ENCODE assay signal across 25 cellular contexts in the genomic region with DNA sequence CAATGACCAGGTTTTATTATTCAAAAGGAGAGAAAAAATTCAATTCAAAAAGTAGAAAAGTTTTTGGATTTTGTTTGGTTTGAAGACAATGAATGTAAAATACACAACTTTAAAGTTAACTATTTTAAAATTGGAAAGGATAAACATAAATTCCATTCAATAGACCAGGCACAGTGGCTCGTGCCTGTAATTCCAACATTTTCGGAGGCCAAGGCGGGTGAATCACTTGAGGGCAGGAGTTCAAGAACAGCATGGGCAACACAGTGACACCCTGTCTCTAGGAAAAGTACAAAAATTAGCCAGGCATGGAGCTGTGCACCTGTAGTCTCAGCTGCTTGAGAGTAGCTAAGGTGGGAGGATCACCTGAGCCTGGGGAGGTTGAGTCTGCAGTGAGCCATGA. TPM values are rescaled to one million over a fixed set of nuclear protein-coding genes. Genes with fewer than 3 reads are reported as not detected.
"Had no signal": no experiment of that assay in that cellular context is flagged by ENCODE, and none has a peak within 500 bp of the region (broad histone marks: within the 10 kb centered on the region; RNA-seq: fewer than 3 reads in every experiment).

No MANE protein-coding gene starts in this region.

- H3K4me3 Mint-ChIP-seq: effector memory CD8-positive, alpha-beta T cell; naive thymus-derived CD8-positive, alpha-beta T cell; nephron progenitor cell; stimulated activated naive CD8-positive, alpha-beta T cell treated with anti-CD3 and anti-CD28 coated beads, Interleukin-15, amount 100 ng/mL, for 72 hours had no signal

- H3K9me3 Mint-ChIP-seq: effector memory CD8-positive, alpha-beta T cell; naive thymus-derived CD8-positive, alpha-beta T cell; nephron progenitor cell; stimulated activated naive CD8-positive, alpha-beta T cell treated with anti-CD3 and anti-CD28 coated beads, Interleukin-15, amount 100 ng/mL, for 72 hours had no signal

- H3K27ac Mint-ChIP-seq: effector memory CD8-positive, alpha-beta T cell; naive thymus-derived CD8-positive, alpha-beta T cell; nephron progenitor cell; stimulated activated naive CD8-positive, alpha-beta T cell treated with anti-CD3 and anti-CD28 coated beads, Interleukin-15, amount 100 ng/mL, for 72 hours had no signal

- DNase-seq: dermis blood vessel endothelial cell; effector memory CD8-positive, alpha-beta T cell; erythroblast; esophagus squamous epithelium; foreskin fibroblast; gastrocnemius medialis; head of caudate nucleus; left ventricle myocardium superior; lower lobe of right lung; naive thymus-derived CD8-positive, alpha-beta T cell; nephron progenitor cell; nucleus accumbens; stimulated activated CD4-positive, alpha-beta T cell treated with anti-CD3 and anti-CD28 coated beads, Interleukin-12 subunit alpha, Interleukin-12 subunit beta, amount 100 ng/mL, for 4 hours; stimulated activated CD4-positive, alpha-beta T cell treated with anti-CD3 and anti-CD28 coated beads, Interleukin-1b, Interleukin-23, amount 100 ng/mL, for 48 hours; stimulated activated CD4-positive, alpha-beta T cell treated with anti-CD3 and anti-CD28 coated beads, Interleukin-4, amount 100 ng/mL, for 1 hour; stimulated activated CD8-positive, alpha-beta memory T cell treated with anti-CD3 and anti-CD28 coated beads, Interleukin-4, amount 100 ng/mL, for 48 hours; stimulated activated naive CD4-positive, alpha-beta T cell; stimulated activated naive CD8-positive, alpha-beta T cell treated with anti-CD3 and anti-CD28 coated beads, Interleukin-15, amount 100 ng/mL, for 72 hours; transverse colon; upper lobe of right lung; uterus had no signal

- H3K4me3 ChIP-seq: esophagus squamous epithelium, gastrocnemius medialis, lower lobe of right lung, prostate gland, right atrium auricular region, smooth muscle cell, suprapubic skin, transverse colon, upper lobe of right lung, uterus had no signal

- H3K9me3 ChIP-seq: esophagus squamous epithelium, gastrocnemius medialis, lower lobe of right lung, prostate gland, right atrium auricular region, suprapubic skin, transverse colon, upper lobe of right lung, uterus had no signal

- H3K36me3 ChIP-seq: esophagus squamous epithelium, gastrocnemius medialis, lower lobe of right lung, prostate gland, right atrium auricular region, suprapubic skin, transverse colon, upper lobe of right lung, uterus had no signal

- H3K27me3 Mint-ChIP-seq: effector memory CD8-positive, alpha-beta T cell; naive thymus-derived CD8-positive, alpha-beta T cell; stimulated activated naive CD8-positive, alpha-beta T cell treated with anti-CD3 and anti-CD28 coated beads, Interleukin-15, amount 100 ng/mL, for 72 hours had no signal

- H3K27me3 ChIP-seq: esophagus squamous epithelium, gastrocnemius medialis, right atrium auricular region, suprapubic skin, transverse colon, upper lobe of right lung, uterus had no signal

- H3K4me1 ChIP-seq: esophagus squamous epithelium, gastrocnemius medialis, lower lobe of right lung, prostate gland, right atrium auricular region, suprapubic skin, upper lobe of right lung, uterus had no signal

- H3K4me1 Mint-ChIP-seq: naive thymus-derived CD8-positive, alpha-beta T cell; nephron progenitor cell; stimulated activated naive CD8-positive, alpha-beta T cell treated with anti-CD3 and anti-CD28 coated beads, Interleukin-15, amount 100 ng/mL, for 72 hours had no signal

- H3K27ac ChIP-seq: esophagus squamous epithelium, gastrocnemius medialis, lower lobe of right lung, prostate gland, right atrium auricular region, suprapubic skin, transverse colon, upper lobe of right lung, uterus had no signal

RNA-seq across cellular contexts. Expression of gene SCN9A, which starts 54.7 kb away (rescaled TPM):
- total RNA-seq: naive thymus-derived CD8-positive, alpha-beta T cell had no signal
